In genomic region chr6:119205911-119206617, GRCh38 we compare ENCODE assay signal across 11 cellular contexts.
A peak's percentile ranks its signal among the peaks of the same experiment; 100 is the strongest.
DNase-seq lines count a peak whose midpoint lies in the region; ATAC-seq lines count a peak whose summit lies in the region.
"Had no signal": no experiment of that assay in that cellular context is flagged by ENCODE, and none has a peak within 500 bp of the region (broad histone marks: within the 10 kb centered on the region; RNA-seq: fewer than 3 reads in every experiment).

No MANE protein-coding gene starts in this region.

- H3K27me3 Mint-ChIP-seq in T-helper 2 cell treated with Interferon-gamma antibody and Interleukin-4, amounts not matched to agents 5 μg/mL and 100 μg/mL, for 36 hours (ENCODE audit: low read depth) = no peaks in the 10 kb centered on the region
- H3K27me3 Mint-ChIP-seq: activated T-cell treated with anti-CD3 and anti-CD28 coated beads, Interleukin-2, amount 50 U/mL, for 24 hours had no signal

- peak; percentile 27 for DNase-seq in CD1c-positive myeloid dendritic cell (ENCODE audit: extremely low spot score)
- peak; percentile 14 for DNase-seq in GM19240 (ENCODE audit: insufficient read length, low spot score)
- no peak for DNase-seq in DMS 273 (lab: John Stamatoyannopoulos, UW; ENCODE audit: unreplicated experiment)
- no peak for DNase-seq in activated naive CD4-positive, alpha-beta T cell treated with Interleukin-2 at 50 U/mL for 16 hours
- DNase-seq in NOMO-1 (lab: John Stamatoyannopoulos, UW; ENCODE audit: unreplicated experiment in 2 of 2) = no peak
- DNase-seq in T-helper 2 cell treated with Interferon-gamma antibody and Interleukin-4, amounts not matched to agents 5 μg/mL and 100 μg/mL, for 36 hours (ENCODE audit: low spot score) = no peak
- DNase-seq: activated T-cell treated with anti-CD3 and anti-CD28 coated beads, Interleukin-2, amount 50 U/mL, for 24 hours; colonic mucosa; stomach had no signal

- peaks cover 15% of the 10 kb centered on the region for H3K4me1 Mint-ChIP-seq in T-helper 2 cell treated with Interferon-gamma antibody and Interleukin-4, amounts not matched to agents 5 μg/mL and 100 μg/mL, for 36 hours (ENCODE audit: low read depth)

- no peak overlapping the region for H3K4me3 Mint-ChIP-seq in T-helper 2 cell treated with Interferon-gamma antibody and Interleukin-4, amounts not matched to agents 5 μg/mL and 100 μg/mL, for 36 hours
- H3K4me3 Mint-ChIP-seq: activated T-cell treated with anti-CD3 and anti-CD28 coated beads, Interleukin-2, amount 50 U/mL, for 24 hours had no signal

- ATAC-seq in HG02763 (IDR thresholded peaks at IDR 0.05; ENCODE audit: unreplicated experiment) (peak; percentile 86), HG03558 (IDR thresholded peaks at IDR 0.05; ENCODE audit: extremely low read depth, unreplicated experiment) (peak; percentile 78)

- H3K36me3 Mint-ChIP-seq in T-helper 2 cell treated with Interferon-gamma antibody and Interleukin-4, amounts not matched to agents 5 μg/mL and 100 μg/mL, for 36 hours (ENCODE audit: low read depth) = peaks cover 16% of the 10 kb centered on the region

- H3K27ac Mint-ChIP-seq in T-helper 2 cell treated with Interferon-gamma antibody and Interleukin-4, amounts not matched to agents 5 μg/mL and 100 μg/mL, for 36 hours = no peak overlapping the region
- H3K27ac Mint-ChIP-seq: activated T-cell treated with anti-CD3 and anti-CD28 coated beads, Interleukin-2, amount 50 U/mL, for 24 hours had no signal

- no peaks in the 10 kb centered on the region for H3K9me3 Mint-ChIP-seq in T-helper 2 cell treated with Interferon-gamma antibody and Interleukin-4, amounts not matched to agents 5 μg/mL and 100 μg/mL, for 36 hours
- H3K9me3 Mint-ChIP-seq: activated T-cell treated with anti-CD3 and anti-CD28 coated beads, Interleukin-2, amount 50 U/mL, for 24 hours had no signal

Comparison
In these comparisons a context has a peak if more than half of its experiments do, and no peak if none do; other contexts are left out.
1. DNase-seq: peak in CD1c-positive myeloid dendritic cell (single experiment) and GM19240 (single experiment); none in DMS 273 (single experiment), activated naive CD4-positive, alpha-beta T cell treated with Interleukin-2 at 50 U/mL for 16 hours (single experiment), NOMO-1 (0 of 2) and T-helper 2 cell treated with Interferon-gamma antibody and Interleukin-4, amounts not matched to agents 5 μg/mL and 100 μg/mL, for 36 hours (single experiment).